Comparison of ENCODE assay signal across 8 cellular contexts in the genomic region with DNA sequence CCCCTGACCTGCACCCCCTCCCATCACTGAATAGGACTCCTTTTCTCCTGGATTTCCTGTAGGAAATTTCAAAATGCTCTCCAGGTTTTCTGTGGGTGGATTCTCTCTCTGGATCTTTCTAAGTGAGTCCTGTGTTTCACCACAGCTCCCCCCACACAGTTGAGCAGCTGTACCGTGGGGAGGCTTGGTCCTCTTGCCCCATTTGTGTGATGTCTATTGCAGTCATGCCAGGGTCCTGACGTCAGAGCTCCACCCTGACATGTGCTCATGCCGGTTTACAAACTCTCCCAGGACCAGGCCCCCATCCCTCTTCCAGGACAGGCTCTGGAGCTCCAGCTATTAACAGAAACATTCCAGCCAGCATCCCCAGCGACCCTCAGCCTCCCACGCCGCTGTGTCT.
A peak's percentile ranks its signal among the peaks of the same experiment; 100 is the strongest.
DNase-seq lines count a peak whose midpoint lies in the region; ATAC-seq, FAIRE-seq and TF ChIP-seq lines count a peak whose summit lies in the region.
"Not testable (repeated sequence)": the region's sequence is repeated elsewhere in the genome, so short reads cannot be mapped to it uniquely, and the experiment has no call there.

No MANE protein-coding gene starts in this region.

- not testable (repeated sequence) for H3K36me3 Mint-ChIP-seq in MCF 10A (ENCODE audit: insufficient read depth, unreplicated experiment)

- not testable (repeated sequence) for FAIRE-seq in HepG2 (lab: Jason Lieb, UNC)

- not testable (repeated sequence) for H3K9me3 ChIP-seq in heart right ventricle; HepG2 (ENCODE audit: low read length)

- not testable (repeated sequence) for H3K27me3 Mint-ChIP-seq in MCF 10A (ENCODE audit: insufficient read depth, unreplicated experiment)

- intact Hi-C loops in MCF 10A (cut with micrococcal nuclease); heart right ventricle (cut with DNase I); sciatic nerve (cut with DNase I): not testable (repeated sequence)
- intact Hi-C loops in HepG2 (cut with micrococcal nuclease; ENCODE audit: unreplicated experiment): loop anchor here (5.0 kb wide), 1 partner anchor 238 kb away; no protein-coding TSS in a partner anchor

- WGBS in heart right ventricle, 2 donors: 27 to 43% methylated on average over 3 of the region's 6 CpGs
- 0% methylated on average over 3 of the region's 6 CpGs for WGBS in HepG2 (ENCODE audit: low lambda C conversion rate)

- TF ChIP-seq CTCF in MCF 10A (IDR thresholded peaks at IDR 0.05; ENCODE audit: unreplicated experiment); heart right ventricle (IDR thresholded peaks at IDR 0.05); HepG2 (CRISPR knock-in tag; IDR thresholded peaks at IDR 0.05): not testable (repeated sequence)

- not testable (repeated sequence) for H3K4me1 Mint-ChIP-seq in MCF 10A (ENCODE audit: insufficient read depth, unreplicated experiment)

- POLR2A ChIA-PET in MCF 10A (lab: Yijun Ruan, JAX); HepG2 (lab: Yijun Ruan, JAX): not testable (repeated sequence)

- DNase-seq in EH (ENCODE audit: low read depth): peak; percentile 16
- peak; percentile 76 for DNase-seq in RPMI7951 (ENCODE audit: low read depth)
- DNase-seq in MCF 10A (ENCODE audit: unreplicated experiment): peak; percentile 25
- DNase-seq in fibroblast of gingiva (ENCODE audit: low read depth): peak; percentile 38
- DNase-seq in heart right ventricle: peak; percentile 11 to 27
- DNase-seq in HepG2 (ENCODE audit: low spot score): not testable (repeated sequence)
- DNase-seq in sciatic nerve (ENCODE audit: low spot score): peak; percentile 66
- peak; percentile 63 for DNase-seq in ureter (ENCODE audit: low spot score)

- CTCF ChIA-PET in MCF 10A (lab: Yijun Ruan, JAX); HepG2 (lab: Yijun Ruan, JAX; ENCODE audit: low intra/inter-chr PET ratio, low total read pairs): not testable (repeated sequence)

- H3K27ac ChIP-seq in heart right ventricle; HepG2 (ENCODE audit: extremely low read length, insufficient read depth, low read length): not testable (repeated sequence)

- ATAC-seq in heart right ventricle: peak in 4 of 8 donors; percentile 12 to 86 (median 35)
- ATAC-seq in HepG2: not testable (repeated sequence)
- ATAC-seq in sciatic nerve: peak; percentile 74

- not testable (repeated sequence) for H3K27me3 ChIP-seq in heart right ventricle; HepG2 (ENCODE audit: control insufficient read depth in 1 of 2, insufficient read depth in 2 of 2, low read length in 2 of 2)

- H3K9me3 Mint-ChIP-seq in MCF 10A (ENCODE audit: unreplicated experiment): not testable (repeated sequence)

- H3K36me3 ChIP-seq in heart right ventricle; HepG2 (replicated peaks in 1 of 2; ENCODE audit: control insufficient read depth in 1 of 2, insufficient read depth in 2 of 2, low read length in 2 of 2): not testable (repeated sequence)

- H2AFZ ChIP-seq in HepG2 (ENCODE audit: low read length): not testable (repeated sequence)

- H3K4me1 ChIP-seq in heart right ventricle; HepG2 (ENCODE audit: insufficient read depth, low read length): not testable (repeated sequence)

- BruUV-seq in MCF 10A (replicated peaks; lab: Mats Ljungman, UMichigan); HepG2 (replicated peaks; lab: Mats Ljungman, UMichigan): not testable (repeated sequence)

- not testable (repeated sequence) for H3K9ac ChIP-seq in HepG2 (ENCODE audit: insufficient read depth, low read depth, low read length)

- H3K79me2 ChIP-seq in HepG2 (ENCODE audit: insufficient read depth, low read length): not testable (repeated sequence)

- not testable (repeated sequence) for TF ChIP-seq POLR2A in HepG2 (IDR thresholded peaks at IDR 0.05; ENCODE audit: insufficient read depth in 1 of 2, low read depth in 2 of 2, low read length in 2 of 2)

- H3K27ac Mint-ChIP-seq in MCF 10A (ENCODE audit: low read depth, unreplicated experiment): not testable (repeated sequence)

- not testable (repeated sequence) for TF ChIP-seq EP300 in HepG2 (IDR thresholded peaks at IDR 0.05; ENCODE audit: low read depth in 2 of 2, low read length in 2 of 2); HepG2 (CRISPR knock-in tag; IDR thresholded peaks at IDR 0.05; ENCODE audit: borderline replicate concordance)

- not testable (repeated sequence) for H3K4me3 ChIP-seq in heart right ventricle; HepG2 (replicated peaks in 1 of 3; ENCODE audit: insufficient read depth in 1 of 3, low read depth in 2 of 3, low read length in 3 of 3)

- not testable (repeated sequence) for H3K4me3 Mint-ChIP-seq in MCF 10A (ENCODE audit: unreplicated experiment)

- not testable (repeated sequence) for H3K4me2 ChIP-seq in HepG2 (ENCODE audit: low read depth, low read length)

- H4K20me1 ChIP-seq in HepG2 (ENCODE audit: insufficient read depth, low read length): not testable (repeated sequence)

- in situ Hi-C loops in HepG2 (cut with HindIII; ENCODE audit: extremely low pct_ligation_motif_present, low pct_unique_long_range_greater_than_20kb): not testable (repeated sequence)

- TF ChIP-seq RAD21 in HepG2 (CRISPR knock-in tag; IDR thresholded peaks at IDR 0.05): not testable (repeated sequence)

TF ChIP-seq in HepG2, 621 proteins besides CTCF, POLR2A, EP300 and RAD21:
- TF ChIP-seq CREB1 (IDR thresholded peaks at IDR 0.05): peak; percentile 74
- not testable (repeated sequence) for TF ChIP-seq CREB1 (CRISPR knock-in tag; IDR thresholded peaks at IDR 0.05)
